Comparison of ENCODE assay signal across 9 cellular contexts in the genomic region with DNA sequence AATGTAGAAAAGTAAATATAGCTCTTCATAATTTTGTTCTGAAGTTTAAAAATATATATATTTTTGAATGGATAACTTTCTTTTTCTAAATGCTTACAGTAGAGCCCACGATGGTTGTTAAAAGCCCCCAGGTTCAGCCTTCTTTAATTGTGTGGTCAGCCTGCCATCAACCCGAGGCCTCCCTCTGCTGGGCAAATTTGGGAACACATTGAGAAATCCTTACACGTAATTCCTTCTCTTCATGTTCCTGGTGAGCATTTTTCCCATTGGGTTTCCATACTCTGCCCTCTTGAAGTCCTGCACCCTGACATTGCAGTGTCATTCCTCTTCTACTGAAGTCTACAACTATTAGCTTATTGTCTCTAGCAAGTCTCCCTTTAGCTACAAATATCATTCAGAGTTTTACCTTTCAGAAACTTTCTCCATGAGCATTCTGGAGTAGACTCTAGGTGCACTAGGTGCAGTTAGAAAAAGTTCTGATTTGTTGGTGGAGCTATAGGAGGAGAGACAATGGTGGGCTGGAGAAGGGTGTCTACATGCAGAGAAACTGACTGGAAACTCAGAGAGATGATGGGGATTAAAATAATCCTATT. TPM values are rescaled to one million over a fixed set of nuclear protein-coding genes. Genes with fewer than 3 reads are reported as not detected.
A peak's percentile ranks its signal among the peaks of the same experiment; 100 is the strongest.
DNase-seq lines count a peak whose midpoint lies in the region; ATAC-seq and TF ChIP-seq lines count a peak whose summit lies in the region.
"Had no signal": no experiment of that assay in that cellular context is flagged by ENCODE, and none has a peak within 500 bp of the region (broad histone marks: within the 10 kb centered on the region; RNA-seq: fewer than 3 reads in every experiment).

No MANE protein-coding gene starts in this region.

- TF ChIP-seq POLR2A in Peyer's patch (IDR thresholded peaks at IDR 0.05) (no peak), sigmoid colon (IDR thresholded peaks at IDR 0.05) (no peak)

- no peak overlapping the region for H3K27ac Mint-ChIP-seq in Calu3 (ENCODE audit: unreplicated experiment)
- H3K27ac Mint-ChIP-seq in activated naive CD8-positive, alpha-beta T cell treated with anti-CD3 and anti-CD28 coated beads for 36 hours = no peak overlapping the region

- no peaks in the 10 kb centered on the region for H3K9me3 Mint-ChIP-seq in Calu3 (ENCODE audit: low read depth, unreplicated experiment)
- no peaks in the 10 kb centered on the region for H3K9me3 Mint-ChIP-seq in activated naive CD8-positive, alpha-beta T cell treated with anti-CD3 and anti-CD28 coated beads for 36 hours

- H3K4me3 ChIP-seq in HEK293 (ENCODE audit: low read depth, low read length) (no peak overlapping the region), Peyer's patch (no peak overlapping the region), left ventricle myocardium inferior (no peak overlapping the region), sigmoid colon (no peak overlapping the region)
- H3K4me3 ChIP-seq: SK-N-MC had no signal

- no TSS peak for BruUV-seq in Calu3 (replicated peaks; lab: Mats Ljungman, UMichigan)

- ATAC-seq in GM21381 (IDR thresholded peaks at IDR 0.05; ENCODE audit: unreplicated experiment) = no peak
- no peak for ATAC-seq in GM21737 (IDR thresholded peaks at IDR 0.05; ENCODE audit: unreplicated experiment)

- H3K9me3 ChIP-seq in HEK293 (ENCODE audit: control insufficient read depth, insufficient read depth, low read depth, low read length) = no peaks in the 10 kb centered on the region
- H3K9me3 ChIP-seq in Peyer's patch = no peaks in the 10 kb centered on the region
- H3K9me3 ChIP-seq in left ventricle myocardium inferior (replicated peaks) = no peaks in the 10 kb centered on the region
- no peaks in the 10 kb centered on the region for H3K9me3 ChIP-seq in sigmoid colon

- H3K27me3 Mint-ChIP-seq in Calu3 (ENCODE audit: unreplicated experiment) = no peaks in the 10 kb centered on the region
- no peaks in the 10 kb centered on the region for H3K27me3 Mint-ChIP-seq in activated naive CD8-positive, alpha-beta T cell treated with anti-CD3 and anti-CD28 coated beads for 36 hours

- POLR2A ChIA-PET in HEK293 (lab: Yijun Ruan, JAX) = interaction anchor here (1.5 to 4.9 kb wide), 3 partner anchors 11 to 23 kb away, joined by 4 to 23 read pairs (median 22); a partner anchor contains a TSS

- H3K36me3 Mint-ChIP-seq in Calu3 (ENCODE audit: insufficient read depth, unreplicated experiment) = no peaks in the 10 kb centered on the region
- peaks cover 7% of the 10 kb centered on the region for H3K36me3 Mint-ChIP-seq in activated naive CD8-positive, alpha-beta T cell treated with anti-CD3 and anti-CD28 coated beads for 36 hours

- TF ChIP-seq EP300 in sigmoid colon (IDR thresholded peaks at IDR 0.05) = no peak

- H3K27ac ChIP-seq in HEK293 (ENCODE audit: extremely low read depth, low read depth, low read length) (no peak overlapping the region), Peyer's patch (no peak overlapping the region), left ventricle myocardium inferior (replicated peaks) (no peak overlapping the region), sigmoid colon (no peak overlapping the region)
- H3K27ac ChIP-seq: SK-N-MC had no signal

- no peak overlapping the region for H3K4me3 Mint-ChIP-seq in Calu3 (ENCODE audit: low read depth, unreplicated experiment)
- H3K4me3 Mint-ChIP-seq in activated naive CD8-positive, alpha-beta T cell treated with anti-CD3 and anti-CD28 coated beads for 36 hours = no peak overlapping the region

- DNase-seq in Calu3 (peak; percentile 80), Peyer's patch (peak in 2 of 3 donors; percentile 61 to 83), left ventricle myocardium inferior (no peak), sigmoid colon (no peak)
- peak; percentile 24 for DNase-seq in activated naive CD8-positive, alpha-beta T cell treated with anti-CD3 and anti-CD28 coated beads for 36 hours

- peak; percentile 71 for TF ChIP-seq CTCF in Calu3 (IDR thresholded peaks at IDR 0.05; ENCODE audit: unreplicated experiment)
- no peak for TF ChIP-seq CTCF in HEK293 (tag by site-specific recombination; IDR thresholded peaks at IDR 0.05)
- peak; percentile 68 to 75 (median 71) for TF ChIP-seq CTCF in Peyer's patch (IDR thresholded peaks at IDR 0.05)
- peak; percentile 87 for TF ChIP-seq CTCF in left ventricle myocardium inferior (IDR thresholded peaks at IDR 0.05; ENCODE audit: borderline replicate concordance)
- TF ChIP-seq CTCF in sigmoid colon (IDR thresholded peaks at IDR 0.05) = peak; percentile 36 to 77 (median 51)

- H3K4me1 ChIP-seq in HEK293 (ENCODE audit: control insufficient read depth, insufficient read depth, low read length) (no peaks in the 10 kb centered on the region), Peyer's patch (peaks cover 0 to 9% (median 0%) of the 10 kb centered on the region in 4 donors), left ventricle myocardium inferior (peaks cover 9% of the 10 kb centered on the region), sigmoid colon (no peaks in the 10 kb centered on the region)

- intact Hi-C loops in Calu3 (cut with micrococcal nuclease; ENCODE audit: unreplicated experiment) = no loop called here
- intact Hi-C loops in left ventricle myocardium inferior (cut with micrococcal nuclease) = no loop called here
- intact Hi-C loops in sigmoid colon (cut with DNase I) = no loop called here

- CTCF ChIA-PET in Calu3 (lab: Charles Lee) (interaction anchor here (3.2 kb wide), 1 partner anchor 14 kb away, joined by 13 read pairs; a partner anchor contains a TSS), HEK293 (lab: Yijun Ruan, JAX) (interaction anchor here (0.5 to 8.3 kb wide), 49 partner anchors 10 to 1897 kb away, joined by 3 to 198 read pairs (median 4); partner anchors contain the start of gene TRIM38)

- WGBS in sigmoid colon, 2 donors = 2 to 6% methylated on average over 3 of the region's 3 CpGs

- H3K4me1 Mint-ChIP-seq in Calu3 (ENCODE audit: low read depth, unreplicated experiment) = peaks cover 3% of the 10 kb centered on the region
- no peaks in the 10 kb centered on the region for H3K4me1 Mint-ChIP-seq in activated naive CD8-positive, alpha-beta T cell treated with anti-CD3 and anti-CD28 coated beads for 36 hours

- H3K27me3 ChIP-seq in Peyer's patch = no peaks in the 10 kb centered on the region
- no peaks in the 10 kb centered on the region for H3K27me3 ChIP-seq in left ventricle myocardium inferior (ENCODE audit: low read depth)
- no peaks in the 10 kb centered on the region for H3K27me3 ChIP-seq in sigmoid colon

- H3K36me3 ChIP-seq in HEK293 (ENCODE audit: control insufficient read depth in 2 of 2, insufficient read depth in 1 of 2, low read length in 2 of 2) = peaks cover 5 to 6% of the 10 kb centered on the region in 2 experiments; a peak in 2 of 3 replicates
- peaks cover 0 to 16% (median 0%) of the 10 kb centered on the region in 3 donors for H3K36me3 ChIP-seq in Peyer's patch
- H3K36me3 ChIP-seq in left ventricle myocardium inferior = peaks cover 25% of the 10 kb centered on the region
- H3K36me3 ChIP-seq in sigmoid colon = peaks cover 0 to 43% (median 11%) of the 10 kb centered on the region in 4 donors

TF ChIP-seq in HEK293, 187 proteins besides CTCF, POLR2A, EP300 and RAD21:
- TF ChIP-seq, protein P1, sequence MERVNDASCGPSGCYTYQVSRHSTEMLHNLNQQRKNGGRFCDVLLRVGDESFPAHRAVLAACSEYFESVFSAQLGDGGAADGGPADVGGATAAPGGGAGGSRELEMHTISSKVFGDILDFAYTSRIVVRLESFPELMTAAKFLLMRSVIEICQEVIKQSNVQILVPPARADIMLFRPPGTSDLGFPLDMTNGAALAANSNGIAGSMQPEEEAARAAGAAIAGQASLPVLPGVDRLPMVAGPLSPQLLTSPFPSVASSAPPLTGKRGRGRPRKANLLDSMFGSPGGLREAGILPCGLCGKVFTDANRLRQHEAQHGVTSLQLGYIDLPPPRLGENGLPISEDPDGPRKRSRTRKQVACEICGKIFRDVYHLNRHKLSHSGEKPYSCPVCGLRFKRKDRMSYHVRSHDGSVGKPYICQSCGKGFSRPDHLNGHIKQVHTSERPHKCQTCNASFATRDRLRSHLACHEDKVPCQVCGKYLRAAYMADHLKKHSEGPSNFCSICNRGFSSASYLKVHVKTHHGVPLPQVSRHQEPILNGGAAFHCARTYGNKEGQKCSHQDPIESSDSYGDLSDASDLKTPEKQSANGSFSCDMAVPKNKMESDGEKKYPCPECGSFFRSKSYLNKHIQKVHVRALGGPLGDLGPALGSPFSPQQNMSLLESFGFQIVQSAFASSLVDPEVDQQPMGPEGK (tag by site-specific recombination; IDR thresholded peaks at IDR 0.05) = 0 out of 2 replicates have a peak, but pooled peaks have one; percentile 25
- TF ChIP-seq ZNF660 (tag by site-specific recombination; IDR thresholded peaks at IDR 0.05) (peak; percentile 36; the same call in 1 of the 2 replicates), ZNF624 (tag by site-specific recombination; IDR thresholded peaks at IDR 0.05) (no peak), ZBTB8A (tag by site-specific recombination; IDR thresholded peaks at IDR 0.05) (0 out of 2 replicates have a peak, but pooled peaks have one; percentile 30), ZNF654 (tag by site-specific recombination; IDR thresholded peaks at IDR 0.05; ENCODE audit: low read depth) (peak; percentile 70)

RNA-seq across cellular contexts. Expression of gene TRIM38, which starts 40.6 kb away (rescaled TPM):
- total RNA-seq in Calu3 (2022) (20.6 and 26.1 TPM in 2 replicates), Peyer's patch (10 to 100 TPM; 15.3 to 24.8 (median 19.3) TPM), left ventricle myocardium inferior (2.2 TPM), sigmoid colon (10 to 100 TPM in 1 of 4 donors, 1 to 10 TPM in 3; 7.5 to 13.3 (median 8.2) TPM)
- total RNA-seq in activated naive CD8-positive, alpha-beta T cell treated with anti-CD3 and anti-CD28 coated beads for 36 hours = 1 to 10 TPM; 8.1 to 8.2 TPM
- polyA plus RNA-seq in sigmoid colon = 10 to 100 TPM in 1 of 3 donors, 1 to 10 TPM in 2; 4.2 to 10.2 (median 5.1) TPM

Comparison
In these comparisons a context has a peak if more than half of its experiments do, and no peak if none do; other contexts are left out.
1. DNase-seq: peak in Calu3 (single experiment), Peyer's patch (2 of 3) and activated naive CD8-positive, alpha-beta T cell treated with anti-CD3 and anti-CD28 coated beads for 36 hours (single experiment); none in left ventricle myocardium inferior (single experiment) and sigmoid colon (single experiment).